Comparison of ENCODE assay signal across 1 cellular context in the genomic region with DNA sequence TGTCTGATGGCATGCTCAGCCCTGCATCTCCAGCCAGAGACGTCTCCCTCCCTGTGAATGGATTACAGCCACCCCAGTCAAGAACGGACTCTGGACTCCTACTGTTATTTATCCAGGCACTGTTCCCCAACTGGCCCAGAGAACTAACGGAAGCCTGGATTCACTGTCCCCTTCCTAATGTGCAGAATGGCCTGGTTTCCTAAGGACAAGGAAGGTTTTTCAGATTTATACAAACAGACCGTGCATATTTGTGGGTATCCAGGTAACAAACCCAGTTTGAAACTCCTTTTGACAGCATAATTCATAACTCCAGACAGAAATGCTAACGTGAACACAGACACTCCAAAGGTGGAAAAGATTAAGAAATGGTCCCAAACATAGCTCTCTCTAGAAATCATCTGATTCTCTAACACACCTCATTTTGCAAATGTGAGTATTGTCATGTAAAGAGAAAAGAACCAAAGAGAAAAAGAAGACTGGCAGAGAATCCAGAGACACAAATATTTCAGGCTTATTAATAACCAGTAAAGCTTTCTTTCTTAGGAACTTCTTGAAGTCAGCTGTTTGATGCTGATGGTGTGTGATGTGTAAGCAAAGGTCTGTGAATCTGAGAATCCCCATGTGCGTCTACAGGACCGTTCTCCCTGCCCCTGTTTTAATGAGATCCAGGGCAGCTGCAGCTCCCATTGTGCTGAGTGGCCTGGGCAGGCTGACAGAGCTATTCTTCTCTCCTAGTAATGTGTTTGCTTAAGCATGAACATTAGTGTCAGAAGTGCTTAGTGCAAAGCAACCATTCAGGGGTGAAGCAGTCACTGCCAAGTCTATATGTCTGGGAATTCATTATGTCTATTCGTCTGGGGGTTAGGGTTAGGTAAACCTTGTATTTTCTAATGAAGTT.
TF ChIP-seq lines count a peak whose summit lies in the region.

No MANE protein-coding gene starts in this region.

TF ChIP-seq in HepG2, 621 proteins besides CTCF, POLR2A, EP300 and RAD21 (continued from another document and continues in another):
- TF ChIP-seq, protein P1, sequence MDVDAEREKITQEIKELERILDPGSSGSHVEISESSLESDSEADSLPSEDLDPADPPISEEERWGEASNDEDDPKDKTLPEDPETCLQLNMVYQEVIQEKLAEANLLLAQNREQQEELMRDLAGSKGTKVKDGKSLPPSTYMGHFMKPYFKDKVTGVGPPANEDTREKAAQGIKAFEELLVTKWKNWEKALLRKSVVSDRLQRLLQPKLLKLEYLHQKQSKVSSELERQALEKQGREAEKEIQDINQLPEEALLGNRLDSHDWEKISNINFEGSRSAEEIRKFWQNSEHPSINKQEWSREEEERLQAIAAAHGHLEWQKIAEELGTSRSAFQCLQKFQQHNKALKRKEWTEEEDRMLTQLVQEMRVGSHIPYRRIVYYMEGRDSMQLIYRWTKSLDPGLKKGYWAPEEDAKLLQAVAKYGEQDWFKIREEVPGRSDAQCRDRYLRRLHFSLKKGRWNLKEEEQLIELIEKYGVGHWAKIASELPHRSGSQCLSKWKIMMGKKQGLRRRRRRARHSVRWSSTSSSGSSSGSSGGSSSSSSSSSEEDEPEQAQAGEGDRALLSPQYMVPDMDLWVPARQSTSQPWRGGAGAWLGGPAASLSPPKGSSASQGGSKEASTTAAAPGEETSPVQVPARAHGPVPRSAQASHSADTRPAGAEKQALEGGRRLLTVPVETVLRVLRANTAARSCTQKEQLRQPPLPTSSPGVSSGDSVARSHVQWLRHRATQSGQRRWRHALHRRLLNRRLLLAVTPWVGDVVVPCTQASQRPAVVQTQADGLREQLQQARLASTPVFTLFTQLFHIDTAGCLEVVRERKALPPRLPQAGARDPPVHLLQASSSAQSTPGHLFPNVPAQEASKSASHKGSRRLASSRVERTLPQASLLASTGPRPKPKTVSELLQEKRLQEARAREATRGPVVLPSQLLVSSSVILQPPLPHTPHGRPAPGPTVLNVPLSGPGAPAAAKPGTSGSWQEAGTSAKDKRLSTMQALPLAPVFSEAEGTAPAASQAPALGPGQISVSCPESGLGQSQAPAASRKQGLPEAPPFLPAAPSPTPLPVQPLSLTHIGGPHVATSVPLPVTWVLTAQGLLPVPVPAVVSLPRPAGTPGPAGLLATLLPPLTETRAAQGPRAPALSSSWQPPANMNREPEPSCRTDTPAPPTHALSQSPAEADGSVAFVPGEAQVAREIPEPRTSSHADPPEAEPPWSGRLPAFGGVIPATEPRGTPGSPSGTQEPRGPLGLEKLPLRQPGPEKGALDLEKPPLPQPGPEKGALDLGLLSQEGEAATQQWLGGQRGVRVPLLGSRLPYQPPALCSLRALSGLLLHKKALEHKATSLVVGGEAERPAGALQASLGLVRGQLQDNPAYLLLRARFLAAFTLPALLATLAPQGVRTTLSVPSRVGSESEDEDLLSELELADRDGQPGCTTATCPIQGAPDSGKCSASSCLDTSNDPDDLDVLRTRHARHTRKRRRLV (CRISPR knock-in tag; IDR thresholded peaks at IDR 0.05): peak; percentile 35; the same call in 1 of the 2 replicates
- TF ChIP-seq POLR2G (IDR thresholded peaks at IDR 0.05; ENCODE audit: low read depth, low read length) (0 out of 2 replicates have a peak, but pooled peaks have one; percentile 4), TEAD2 (CRISPR knock-in tag; IDR thresholded peaks at IDR 0.05) (no peak), RXRB (CRISPR knock-in tag; IDR thresholded peaks at IDR 0.05; ENCODE audit: borderline replicate concordance) (peak; percentile 38), PAX8 (CRISPR knock-in tag; IDR thresholded peaks at IDR 0.05; ENCODE audit: borderline replicate concordance) (no peak), DNMT1 (CRISPR knock-in tag; IDR thresholded peaks at IDR 0.05) (no peak), HOXA7 (CRISPR knock-in tag; IDR thresholded peaks at IDR 0.05) (no peak), SNAPC2 (CRISPR knock-in tag; IDR thresholded peaks at IDR 0.05) (no peak), ZSCAN29 (CRISPR knock-in tag; conservative IDR thresholded peaks at IDR 0.05) (no peak), BRCA1 (CRISPR knock-in tag; IDR thresholded peaks at IDR 0.05) (no peak), MEIS2 (CRISPR knock-in tag; IDR thresholded peaks at IDR 0.05) (no peak), NCOR1 (IDR thresholded peaks at IDR 0.05; ENCODE audit: borderline replicate concordance, low read length) (no peak), GATAD2A (CRISPR knock-in tag; IDR thresholded peaks at IDR 0.05) (peak; percentile 67), ZNF451 (CRISPR knock-in tag; IDR thresholded peaks at IDR 0.05) (no peak), ZNF20 (CRISPR knock-in tag; IDR thresholded peaks at IDR 0.05) (no peak), POGZ (CRISPR knock-in tag; IDR thresholded peaks at IDR 0.05) (peak; percentile 58), ZFY (CRISPR knock-in tag; IDR thresholded peaks at IDR 0.05) (no peak), AHR (CRISPR knock-in tag; IDR thresholded peaks at IDR 0.05) (no peak), ETV5 (CRISPR knock-in tag; IDR thresholded peaks at IDR 0.05; ENCODE audit: borderline replicate concordance) (peak; percentile 44; the same call in 1 of the 2 replicates), HNF4A (CRISPR knock-in tag; IDR thresholded peaks at IDR 0.05) (peak; percentile 87)
- TF ChIP-seq, protein P2, sequence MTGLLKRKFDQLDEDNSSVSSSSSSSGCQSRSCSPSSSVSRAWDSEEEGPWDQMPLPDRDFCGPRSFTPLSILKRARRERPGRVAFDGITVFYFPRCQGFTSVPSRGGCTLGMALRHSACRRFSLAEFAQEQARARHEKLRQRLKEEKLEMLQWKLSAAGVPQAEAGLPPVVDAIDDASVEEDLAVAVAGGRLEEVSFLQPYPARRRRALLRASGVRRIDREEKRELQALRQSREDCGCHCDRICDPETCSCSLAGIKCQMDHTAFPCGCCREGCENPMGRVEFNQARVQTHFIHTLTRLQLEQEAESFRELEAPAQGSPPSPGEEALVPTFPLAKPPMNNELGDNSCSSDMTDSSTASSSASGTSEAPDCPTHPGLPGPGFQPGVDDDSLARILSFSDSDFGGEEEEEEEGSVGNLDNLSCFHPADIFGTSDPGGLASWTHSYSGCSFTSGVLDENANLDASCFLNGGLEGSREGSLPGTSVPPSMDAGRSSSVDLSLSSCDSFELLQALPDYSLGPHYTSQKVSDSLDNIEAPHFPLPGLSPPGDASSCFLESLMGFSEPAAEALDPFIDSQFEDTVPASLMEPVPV (CRISPR knock-in tag; IDR thresholded peaks at IDR 0.05): no peak
- TF ChIP-seq, protein P3, sequence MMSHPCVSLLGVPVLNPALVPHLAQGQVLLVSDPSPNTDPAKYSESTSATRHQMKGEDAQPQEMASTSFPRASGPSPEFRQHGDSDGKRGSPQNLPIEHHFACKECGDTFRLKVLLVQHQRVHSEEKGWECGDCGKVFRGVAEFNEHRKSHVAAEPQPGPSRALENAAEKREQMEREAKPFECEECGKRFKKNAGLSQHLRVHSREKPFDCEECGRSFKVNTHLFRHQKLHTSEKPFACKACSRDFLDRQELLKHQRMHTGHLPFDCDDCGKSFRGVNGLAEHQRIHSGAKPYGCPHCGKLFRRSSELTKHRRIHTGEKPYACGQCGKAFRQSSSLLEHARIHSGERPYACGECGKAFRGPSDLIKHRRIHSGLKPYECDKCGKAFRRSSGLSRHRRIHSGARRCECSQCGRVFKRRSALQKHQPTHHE (CRISPR knock-in tag; IDR thresholded peaks at IDR 0.05; ENCODE audit: borderline replicate concordance): no peak
- TF ChIP-seq, protein P4, sequence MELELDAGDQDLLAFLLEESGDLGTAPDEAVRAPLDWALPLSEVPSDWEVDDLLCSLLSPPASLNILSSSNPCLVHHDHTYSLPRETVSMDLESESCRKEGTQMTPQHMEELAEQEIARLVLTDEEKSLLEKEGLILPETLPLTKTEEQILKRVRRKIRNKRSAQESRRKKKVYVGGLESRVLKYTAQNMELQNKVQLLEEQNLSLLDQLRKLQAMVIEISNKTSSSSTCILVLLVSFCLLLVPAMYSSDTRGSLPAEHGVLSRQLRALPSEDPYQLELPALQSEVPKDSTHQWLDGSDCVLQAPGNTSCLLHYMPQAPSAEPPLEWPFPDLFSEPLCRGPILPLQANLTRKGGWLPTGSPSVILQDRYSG (CRISPR knock-in tag; IDR thresholded peaks at IDR 0.05): no peak
- TF ChIP-seq, protein P5, sequence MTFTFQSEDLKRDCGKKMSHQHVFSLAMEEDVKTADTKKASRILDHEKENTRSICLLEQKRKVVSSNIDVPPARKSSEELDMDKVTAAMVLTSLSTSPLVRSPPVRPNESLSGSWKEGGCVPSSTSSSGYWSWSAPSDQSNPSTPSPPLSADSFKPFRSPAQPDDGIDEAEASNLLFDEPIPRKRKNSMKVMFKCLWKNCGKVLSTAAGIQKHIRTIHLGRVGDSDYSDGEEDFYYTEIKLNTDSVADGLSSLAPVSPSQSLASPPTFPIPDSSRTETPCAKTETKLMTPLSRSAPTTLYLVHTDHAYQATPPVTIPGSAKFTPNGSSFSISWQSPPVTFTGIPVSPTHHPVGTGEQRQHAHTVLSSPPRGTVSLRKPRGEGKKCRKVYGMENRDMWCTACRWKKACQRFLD (CRISPR knock-in tag; IDR thresholded peaks at IDR 0.05; ENCODE audit: borderline replicate concordance): no peak
- TF ChIP-seq, protein P6, sequence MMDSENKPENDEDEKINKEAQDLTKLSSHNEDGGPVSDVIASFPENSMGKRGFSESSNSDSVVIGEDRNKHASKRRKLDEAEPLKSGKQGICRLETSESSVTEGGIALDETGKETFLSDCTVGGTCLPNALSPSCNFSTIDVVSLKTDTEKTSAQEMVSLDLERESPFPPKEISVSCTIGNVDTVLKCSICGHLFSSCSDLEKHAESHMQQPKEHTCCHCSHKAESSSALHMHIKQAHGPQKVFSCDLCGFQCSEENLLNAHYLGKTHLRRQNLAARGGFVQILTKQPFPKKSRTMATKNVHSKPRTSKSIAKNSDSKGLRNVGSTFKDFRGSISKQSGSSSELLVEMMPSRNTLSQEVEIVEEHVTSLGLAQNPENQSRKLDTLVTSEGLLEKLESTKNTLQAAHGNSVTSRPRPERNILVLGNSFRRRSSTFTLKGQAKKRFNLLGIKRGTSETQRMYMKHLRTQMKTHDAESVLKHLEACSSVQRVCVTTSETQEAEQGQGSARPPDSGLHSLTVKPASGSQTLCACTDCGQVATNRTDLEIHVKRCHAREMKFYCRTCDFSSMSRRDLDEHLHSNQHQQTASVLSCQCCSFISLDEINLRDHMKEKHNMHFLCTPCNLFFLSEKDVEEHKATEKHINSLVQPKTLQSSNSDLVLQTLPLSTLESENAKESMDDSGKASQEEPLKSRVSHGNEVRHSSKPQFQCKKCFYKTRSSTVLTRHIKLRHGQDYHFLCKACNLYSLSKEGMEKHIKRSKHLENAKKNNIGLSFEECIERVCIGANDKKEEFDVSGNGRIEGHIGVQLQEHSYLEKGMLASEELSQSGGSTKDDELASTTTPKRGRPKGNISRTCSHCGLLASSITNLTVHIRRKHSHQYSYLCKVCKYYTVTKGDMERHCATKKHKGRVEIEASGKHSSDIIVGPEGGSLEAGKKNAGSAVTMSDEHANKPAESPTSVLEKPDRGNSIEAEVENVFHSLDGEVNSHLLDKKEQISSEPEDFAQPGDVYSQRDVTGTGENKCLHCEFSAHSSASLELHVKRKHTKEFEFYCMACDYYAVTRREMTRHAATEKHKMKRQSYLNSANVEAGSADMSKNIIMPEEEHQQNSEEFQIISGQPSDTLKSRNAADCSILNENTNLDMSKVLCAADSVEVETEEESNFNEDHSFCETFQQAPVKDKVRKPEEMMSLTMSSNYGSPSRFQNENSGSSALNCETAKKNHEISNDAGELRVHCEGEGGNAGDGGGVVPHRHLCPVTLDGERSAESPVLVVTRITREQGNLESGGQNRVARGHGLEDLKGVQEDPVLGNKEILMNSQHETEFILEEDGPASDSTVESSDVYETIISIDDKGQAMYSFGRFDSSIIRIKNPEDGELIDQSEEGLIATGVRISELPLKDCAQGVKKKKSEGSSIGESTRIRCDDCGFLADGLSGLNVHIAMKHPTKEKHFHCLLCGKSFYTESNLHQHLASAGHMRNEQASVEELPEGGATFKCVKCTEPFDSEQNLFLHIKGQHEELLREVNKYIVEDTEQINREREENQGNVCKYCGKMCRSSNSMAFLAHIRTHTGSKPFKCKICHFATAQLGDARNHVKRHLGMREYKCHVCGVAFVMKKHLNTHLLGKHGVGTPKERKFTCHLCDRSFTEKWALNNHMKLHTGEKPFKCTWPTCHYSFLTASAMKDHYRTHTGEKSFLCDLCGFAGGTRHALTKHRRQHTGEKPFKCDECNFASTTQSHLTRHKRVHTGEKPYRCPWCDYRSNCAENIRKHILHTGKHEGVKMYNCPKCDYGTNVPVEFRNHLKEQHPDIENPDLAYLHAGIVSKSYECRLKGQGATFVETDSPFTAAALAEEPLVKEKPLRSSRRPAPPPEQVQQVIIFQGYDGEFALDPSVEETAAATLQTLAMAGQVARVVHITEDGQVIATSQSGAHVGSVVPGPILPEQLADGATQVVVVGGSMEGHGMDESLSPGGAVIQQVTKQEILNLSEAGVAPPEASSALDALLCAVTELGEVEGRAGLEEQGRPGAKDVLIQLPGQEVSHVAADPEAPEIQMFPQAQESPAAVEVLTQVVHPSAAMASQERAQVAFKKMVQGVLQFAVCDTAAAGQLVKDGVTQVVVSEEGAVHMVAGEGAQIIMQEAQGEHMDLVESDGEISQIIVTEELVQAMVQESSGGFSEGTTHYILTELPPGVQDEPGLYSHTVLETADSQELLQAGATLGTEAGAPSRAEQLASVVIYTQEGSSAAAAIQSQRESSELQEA (CRISPR knock-in tag; IDR thresholded peaks at IDR 0.05; ENCODE audit: not compliant biosample characterization): no peak
- TF ChIP-seq, protein P7, sequence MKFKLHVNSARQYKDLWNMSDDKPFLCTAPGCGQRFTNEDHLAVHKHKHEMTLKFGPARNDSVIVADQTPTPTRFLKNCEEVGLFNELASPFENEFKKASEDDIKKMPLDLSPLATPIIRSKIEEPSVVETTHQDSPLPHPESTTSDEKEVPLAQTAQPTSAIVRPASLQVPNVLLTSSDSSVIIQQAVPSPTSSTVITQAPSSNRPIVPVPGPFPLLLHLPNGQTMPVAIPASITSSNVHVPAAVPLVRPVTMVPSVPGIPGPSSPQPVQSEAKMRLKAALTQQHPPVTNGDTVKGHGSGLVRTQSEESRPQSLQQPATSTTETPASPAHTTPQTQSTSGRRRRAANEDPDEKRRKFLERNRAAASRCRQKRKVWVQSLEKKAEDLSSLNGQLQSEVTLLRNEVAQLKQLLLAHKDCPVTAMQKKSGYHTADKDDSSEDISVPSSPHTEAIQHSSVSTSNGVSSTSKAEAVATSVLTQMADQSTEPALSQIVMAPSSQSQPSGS (CRISPR knock-in tag; IDR thresholded peaks at IDR 0.05): no peak
- TF ChIP-seq, protein P8, sequence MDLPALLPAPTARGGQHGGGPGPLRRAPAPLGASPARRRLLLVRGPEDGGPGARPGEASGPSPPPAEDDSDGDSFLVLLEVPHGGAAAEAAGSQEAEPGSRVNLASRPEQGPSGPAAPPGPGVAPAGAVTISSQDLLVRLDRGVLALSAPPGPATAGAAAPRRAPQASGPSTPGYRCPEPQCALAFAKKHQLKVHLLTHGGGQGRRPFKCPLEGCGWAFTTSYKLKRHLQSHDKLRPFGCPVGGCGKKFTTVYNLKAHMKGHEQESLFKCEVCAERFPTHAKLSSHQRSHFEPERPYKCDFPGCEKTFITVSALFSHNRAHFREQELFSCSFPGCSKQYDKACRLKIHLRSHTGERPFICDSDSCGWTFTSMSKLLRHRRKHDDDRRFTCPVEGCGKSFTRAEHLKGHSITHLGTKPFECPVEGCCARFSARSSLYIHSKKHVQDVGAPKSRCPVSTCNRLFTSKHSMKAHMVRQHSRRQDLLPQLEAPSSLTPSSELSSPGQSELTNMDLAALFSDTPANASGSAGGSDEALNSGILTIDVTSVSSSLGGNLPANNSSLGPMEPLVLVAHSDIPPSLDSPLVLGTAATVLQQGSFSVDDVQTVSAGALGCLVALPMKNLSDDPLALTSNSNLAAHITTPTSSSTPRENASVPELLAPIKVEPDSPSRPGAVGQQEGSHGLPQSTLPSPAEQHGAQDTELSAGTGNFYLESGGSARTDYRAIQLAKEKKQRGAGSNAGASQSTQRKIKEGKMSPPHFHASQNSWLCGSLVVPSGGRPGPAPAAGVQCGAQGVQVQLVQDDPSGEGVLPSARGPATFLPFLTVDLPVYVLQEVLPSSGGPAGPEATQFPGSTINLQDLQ (CRISPR knock-in tag; IDR thresholded peaks at IDR 0.05): no peak
